Comparison of ENCODE assay signal across 16 cellular contexts in the genomic region with DNA sequence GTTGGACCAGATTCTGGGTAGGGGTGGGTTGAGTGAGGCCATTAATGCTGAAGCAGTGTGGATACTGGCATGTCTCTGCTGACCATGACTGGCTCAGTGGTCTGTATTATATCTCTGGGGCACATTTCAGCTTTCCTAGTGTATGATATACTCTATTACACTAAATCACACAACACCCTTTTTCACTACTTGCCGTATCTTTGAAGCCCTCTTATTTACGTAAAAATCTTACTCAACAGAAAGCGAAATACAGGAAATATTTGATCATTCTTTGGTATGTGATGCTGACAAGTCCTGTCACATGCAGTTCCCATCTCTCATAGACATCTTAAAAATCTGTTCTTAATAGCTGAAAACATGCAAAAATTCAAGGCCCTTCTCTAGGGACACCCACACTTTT. TPM values are rescaled to one million over a fixed set of nuclear protein-coding genes. Genes with fewer than 3 reads are reported as not detected.
"Had no signal": no experiment of that assay in that cellular context is flagged by ENCODE, and none has a peak within 500 bp of the region (broad histone marks: within the 10 kb centered on the region; RNA-seq: fewer than 3 reads in every experiment).

No MANE protein-coding gene starts in this region.

- ATAC-seq: pancreas; stimulated activated naive CD8-positive, alpha-beta T cell treated with anti-CD3 and anti-CD28 coated beads, Interleukin-15, amount 100 ng/mL, for 72 hours had no signal

- DNase-seq: activated B cell treated with CpG ODN at 0.5 μM for 24 hours; activated CD4-positive, alpha-beta T cell treated with anti-CD3 and anti-CD28 coated beads, Interleukin-2, amount 10 ng/mL, durations not matched to agents 24 days and 14 days; activated CD8-positive, alpha-beta memory T cell treated with anti-CD3 and anti-CD28 coated beads for 24 hours; activated naive CD4-positive, alpha-beta T cell treated with anti-CD3 and anti-CD28 coated beads, Interleukin-2, amount 50 U/mL, for 16 hours; adrenal gland; hypothalamus; pancreas; stimulated activated CD4-positive, alpha-beta T cell treated with anti-CD3 and anti-CD28 coated beads, Interleukin-4, amount 100 ng/mL, for 1 hour; stimulated activated CD8-positive, alpha-beta memory T cell treated with anti-CD3 and anti-CD28 coated beads, Interleukin-4, amount 100 ng/mL, for 48 hours; stimulated activated naive CD8-positive, alpha-beta T cell treated with anti-CD3 and anti-CD28 coated beads, Interleukin-15, amount 100 ng/mL, for 72 hours; testis had no signal

- H3K27me3 Mint-ChIP-seq: activated CD4-positive, alpha-beta T cell treated with anti-CD3 and anti-CD28 coated beads, Interleukin-2, amount 10 ng/mL, durations not matched to agents 24 days and 14 days had no signal

- FAIRE-seq: pancreas, TTC549 had no signal

- H3K27ac Mint-ChIP-seq: activated B cell treated with CpG ODN at 0.5 μM for 24 hours; activated CD4-positive, alpha-beta T cell treated with anti-CD3 and anti-CD28 coated beads, Interleukin-2, amount 10 ng/mL, durations not matched to agents 24 days and 14 days; stimulated activated naive CD8-positive, alpha-beta T cell treated with anti-CD3 and anti-CD28 coated beads, Interleukin-15, amount 100 ng/mL, for 72 hours; T-helper 1 cell treated with Interleukin-12 subunit alpha and Interleukin-12 subunit beta and Interleukin-4 antibody, amounts not matched to agents 30 μg/mL and 1 μg/mL, for 36 hours had no signal

- H3K4me1 Mint-ChIP-seq: activated B cell treated with CpG ODN at 0.5 μM for 24 hours; activated CD4-positive, alpha-beta T cell treated with anti-CD3 and anti-CD28 coated beads, Interleukin-2, amount 10 ng/mL, durations not matched to agents 24 days and 14 days; stimulated activated naive CD8-positive, alpha-beta T cell treated with anti-CD3 and anti-CD28 coated beads, Interleukin-15, amount 100 ng/mL, for 72 hours had no signal

- H3K27ac ChIP-seq: pancreas, testis had no signal

- H3K4me3 ChIP-seq: adrenal gland, pancreas, testis had no signal

- H3K4me3 Mint-ChIP-seq: activated B cell treated with CpG ODN at 0.5 μM for 24 hours; activated CD4-positive, alpha-beta T cell treated with anti-CD3 and anti-CD28 coated beads, Interleukin-2, amount 10 ng/mL, durations not matched to agents 24 days and 14 days; stimulated activated naive CD8-positive, alpha-beta T cell treated with anti-CD3 and anti-CD28 coated beads, Interleukin-15, amount 100 ng/mL, for 72 hours; T-helper 1 cell treated with Interleukin-12 subunit alpha and Interleukin-12 subunit beta and Interleukin-4 antibody, amounts not matched to agents 30 μg/mL and 1 μg/mL, for 36 hours had no signal

- H3K36me3 ChIP-seq: adrenal gland, pancreas had no signal

- H3K9me3 Mint-ChIP-seq: activated CD4-positive, alpha-beta T cell treated with anti-CD3 and anti-CD28 coated beads, Interleukin-2, amount 10 ng/mL, durations not matched to agents 24 days and 14 days; stimulated activated naive CD8-positive, alpha-beta T cell treated with anti-CD3 and anti-CD28 coated beads, Interleukin-15, amount 100 ng/mL, for 72 hours; T-helper 1 cell treated with Interleukin-12 subunit alpha and Interleukin-12 subunit beta and Interleukin-4 antibody, amounts not matched to agents 30 μg/mL and 1 μg/mL, for 36 hours had no signal

- H3K27me3 ChIP-seq: adrenal gland, pancreas, testis had no signal

RNA-seq across cellular contexts. Expression of a gene that starts 40.3 kb away (rescaled TPM):
- total RNA-seq: activated B cell treated with CpG ODN at 0.5 μM for 24 hours; activated CD4-positive, alpha-beta T cell treated with anti-CD3 and anti-CD28 coated beads, Interleukin-2, amount 10 ng/mL, durations not matched to agents 24 days and 14 days; adrenal gland; lower leg skin; pancreas; testis; urinary bladder had no signal
- polyA plus RNA-seq: adrenal gland, neural cell, pancreas, urinary bladder had no signal

RNA-seq across cellular contexts. Expression of a gene that starts 50.5 kb away (rescaled TPM):
- total RNA-seq: activated B cell treated with CpG ODN at 0.5 μM for 24 hours; activated CD4-positive, alpha-beta T cell treated with anti-CD3 and anti-CD28 coated beads, Interleukin-2, amount 10 ng/mL, durations not matched to agents 24 days and 14 days; adrenal gland; lower leg skin; pancreas; testis; urinary bladder had no signal
- polyA plus RNA-seq: adrenal gland, neural cell, pancreas, urinary bladder had no signal
